26 cellular contexts compared by ENCODE assay signal in the genomic region with DNA sequence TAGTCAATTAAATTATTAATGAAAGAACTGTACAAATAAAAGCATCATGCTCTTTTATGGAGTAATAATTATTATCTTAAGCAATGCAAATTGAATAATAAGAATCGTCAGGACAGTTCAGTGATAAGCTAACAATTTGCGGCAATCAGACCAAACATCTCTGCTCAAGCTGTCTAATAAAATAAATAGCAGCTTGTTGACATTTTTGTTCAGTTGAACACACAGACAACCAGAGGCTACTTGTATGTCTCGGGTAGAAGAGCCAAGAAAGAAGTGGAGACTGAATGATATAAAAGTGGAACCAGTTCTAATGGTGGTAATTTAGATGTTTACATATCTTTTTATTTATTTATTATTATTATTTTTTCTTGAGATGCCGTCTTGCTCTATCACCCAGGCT. TPM values are rescaled to one million over a fixed set of nuclear protein-coding genes. Genes with fewer than 3 reads are reported as not detected.
A peak's percentile ranks its signal among the peaks of the same experiment; 100 is the strongest.
DNase-seq lines count a peak whose midpoint lies in the region; ATAC-seq, FAIRE-seq and TF ChIP-seq lines count a peak whose summit lies in the region.
"Had no signal": no experiment of that assay in that cellular context is flagged by ENCODE, and none has a peak within 500 bp of the region (broad histone marks: within the 10 kb centered on the region; RNA-seq: fewer than 3 reads in every experiment).

No MANE protein-coding gene starts in this region.

- no CpG with 5 or more reads among the region's 4 CpGs for WGBS in IMR-90 (ENCODE audit: extremely low coverage in 2 of 2, insufficient read length in 1 of 2), 2 experiments

- peaks cover 28 to 36% of the 10 kb centered on the region in 2 donors for H3K4me1 Mint-ChIP-seq in effector memory CD8-positive, alpha-beta T cell (ENCODE audit: low read depth in 2 of 2)

- DNase-seq in IMR-90 = no peak
- DNase-seq in LNCaP clone FGC (ENCODE audit: low read depth) = peak; percentile 65
- DNase-seq in colonic mucosa = no peak
- no peak for DNase-seq in SKM-1 treated with dmso at 0.1 percent for 144 hours (lab: John Stamatoyannopoulos, UW; ENCODE audit: unreplicated experiment)
- DNase-seq in effector memory CD8-positive, alpha-beta T cell = no peak
- DNase-seq: 8988T; ACHN; BE2C; C1 segment of cervical spinal cord; CD4-positive, alpha-beta memory T cell; CD4-positive, CD25-positive, alpha-beta regulatory T cell; CD8-positive, alpha-beta memory T cell; COR-L47; DMS 273 treated with DMSO at 0.1 percent for 48 hours; DMS153; DMS53; DMS79; DND-41; GDM1 had no signal

- peak overlapping the region; percentile 62; the same call in 1 of the 2 replicates for H2AK5ac ChIP-seq in IMR-90 (ENCODE audit: low read depth, low read length)

- no TSS peak for BruUV-seq in IMR-90 (replicated peaks; lab: Mats Ljungman, UMichigan)

- no peak overlapping the region for H3K4me3 Mint-ChIP-seq in effector memory CD8-positive, alpha-beta T cell
- H3K4me3 Mint-ChIP-seq: CD14-positive monocyte; CD4-positive, alpha-beta memory T cell; CD4-positive, CD25-positive, alpha-beta regulatory T cell; CD8-positive, alpha-beta memory T cell had no signal

- H2BK5ac ChIP-seq in IMR-90 (ENCODE audit: low read depth, low read length, poor library complexity, severe bottlenecking) = no peak overlapping the region

- H3K9ac ChIP-seq in IMR-90 (ENCODE audit: low read depth, low read length) = no peak overlapping the region
- no peak overlapping the region for H3K9ac ChIP-seq in colonic mucosa (ENCODE audit: low read depth in 2 of 2, low read length in 2 of 2)
- H3K9ac ChIP-seq: BLaER1 had no signal

- peaks cover 9% of the 10 kb centered on the region for H3K36me3 Mint-ChIP-seq in effector memory CD8-positive, alpha-beta T cell (ENCODE audit: insufficient read depth)

- H3K36me3 ChIP-seq in IMR-90 (ENCODE audit: control insufficient read depth, insufficient read depth, low read length) (0 out of 2 replicates have a peak, but pooled peaks cover 1% of the 10 kb centered on the region), colonic mucosa (no peaks in the 10 kb centered on the region)

- TF ChIP-seq CTCF in IMR-90 (conservative IDR thresholded peaks at IDR 0.05; ENCODE audit: low read depth, low read length) (no peak), LNCaP clone FGC (IDR thresholded peaks at IDR 0.05; ENCODE audit: control insufficient read depth, extremely low read depth, insufficient read depth) (no peak), colonic mucosa (IDR thresholded peaks at IDR 0.05) (no peak)

- H4K20me1 ChIP-seq in IMR-90 (ENCODE audit: insufficient read depth, low read length) = peaks cover 4% of the 10 kb centered on the region; the same call in 1 of the 2 replicates
- H4K20me1 ChIP-seq: BLaER1 had no signal

- H4K91ac ChIP-seq in IMR-90 (ENCODE audit: insufficient read depth, low read depth, low read length) = no peak overlapping the region

- H3K4me3 ChIP-seq in IMR-90 (ENCODE audit: insufficient read depth, low read depth, low read length) (no peak overlapping the region), LNCaP clone FGC (ENCODE audit: low read depth, low read length) (no peak overlapping the region), colonic mucosa (no peak overlapping the region)
- H3K4me3 ChIP-seq: BLaER1, GM12878 had no signal

- no peak overlapping the region for H3K18ac ChIP-seq in IMR-90 (ENCODE audit: low read depth, low read length)

- dilution Hi-C loops in IMR-90 (cut with HindIII; ENCODE audit: low sequenced_read_pairs, unreplicated experiment) = no loop called here

- no peak overlapping the region for H2BK20ac ChIP-seq in IMR-90 (ENCODE audit: low read depth, low read length)

- H3K27ac ChIP-seq in IMR-90 (ENCODE audit: insufficient read depth, low read length) (no peak overlapping the region), colonic mucosa (no peak overlapping the region)
- H3K27ac ChIP-seq: BLaER1 had no signal

- H3K23ac ChIP-seq in IMR-90 (ENCODE audit: low read depth, low read length) = no peak overlapping the region

- POLR2A ChIA-PET in IMR-90 (lab: Charles Lee; ENCODE audit: unreplicated experiment) = interaction anchor here (0.5 kb wide), 1 partner anchor 45 kb away, joined by 6 read pairs; no protein-coding TSS in a partner anchor

- H3K79me1 ChIP-seq in IMR-90 (ENCODE audit: low read depth in 1 of 2, low read length in 2 of 2) = peaks cover 5 to 24% of the 10 kb centered on the region in 2 experiments

- no peaks in the 10 kb centered on the region for H3K27me3 Mint-ChIP-seq in effector memory CD8-positive, alpha-beta T cell
- H3K27me3 Mint-ChIP-seq: CD4-positive, alpha-beta memory T cell; CD4-positive, CD25-positive, alpha-beta regulatory T cell; CD8-positive, alpha-beta memory T cell had no signal

- H4K8ac ChIP-seq in IMR-90 (ENCODE audit: low read depth in 2 of 2, low read length in 2 of 2) = no peak overlapping the region

- no peak overlapping the region for H4K5ac ChIP-seq in IMR-90 (ENCODE audit: low read depth, low read length)

- no peak overlapping the region for H2BK120ac ChIP-seq in IMR-90 (ENCODE audit: low read depth, low read length)

- no peak for ATAC-seq in IMR-90 (ENCODE audit: low read depth)
- no peak for ATAC-seq in effector memory CD8-positive, alpha-beta T cell (replicated peaks)
- ATAC-seq: GM12878 had no signal

- H3K56ac ChIP-seq in IMR-90 (ENCODE audit: extremely low read depth, insufficient read depth, low read length) = no peak overlapping the region

- no peak overlapping the region for H2AK9ac ChIP-seq in IMR-90 (replicated peaks; ENCODE audit: low read depth, low read length, poor library complexity)

- CTCF ChIA-PET in IMR-90 (lab: Yijun Ruan, JAX) = no interaction called here

- H2BK15ac ChIP-seq in IMR-90 (ENCODE audit: low read depth, low read length) = no peak overlapping the region

- peaks cover 2% of the 10 kb centered on the region for H3K4me1 ChIP-seq in IMR-90 (ENCODE audit: control insufficient read depth, insufficient read depth, low read length)
- H3K4me1 ChIP-seq in colonic mucosa = no peaks in the 10 kb centered on the region

- no peaks in the 10 kb centered on the region for H3K9me3 Mint-ChIP-seq in effector memory CD8-positive, alpha-beta T cell
- H3K9me3 Mint-ChIP-seq: CD4-positive, alpha-beta memory T cell; CD4-positive, CD25-positive, alpha-beta regulatory T cell; CD8-positive, alpha-beta memory T cell had no signal

- no peak overlapping the region for H3K4me2 ChIP-seq in IMR-90 (ENCODE audit: low read depth, low read length)
- H3K4me2 ChIP-seq: BLaER1 had no signal

- H3K9me3 ChIP-seq in IMR-90 (ENCODE audit: control insufficient read depth, insufficient read depth, low read length) (no peaks in the 10 kb centered on the region), colonic mucosa (no peaks in the 10 kb centered on the region)
- H3K9me3 ChIP-seq: BE2C had no signal

- H3K9me1 ChIP-seq in IMR-90 (ENCODE audit: insufficient read depth, low read length) = peaks cover 8% of the 10 kb centered on the region

- H3K27me3 ChIP-seq in IMR-90 (ENCODE audit: control insufficient read depth, insufficient read depth, low read length) = no peaks in the 10 kb centered on the region
- no peaks in the 10 kb centered on the region for H3K27me3 ChIP-seq in colonic mucosa
- H3K27me3 ChIP-seq: BE2C, BLaER1 had no signal

- H2AFZ ChIP-seq in IMR-90 (replicated peaks; ENCODE audit: low read length, poor library complexity) = no peak overlapping the region

- peak; percentile 72 for FAIRE-seq in endometrium (lab: Jason Lieb, UNC)
- FAIRE-seq: A204.1, GM12892, GM18507 had no signal

- H3K4ac ChIP-seq in IMR-90 (ENCODE audit: low read depth, low read length) = no peak overlapping the region

- intact Hi-C loops in IMR-90 (cut with micrococcal nuclease) = no loop called here
- intact Hi-C loops in colonic mucosa (cut with DNase I) = no loop called here

- TF ChIP-seq POLR2A in IMR-90 (IDR thresholded peaks at IDR 0.05; ENCODE audit: low read depth, low read length) = no peak

- no peak overlapping the region for H3K14ac ChIP-seq in IMR-90 (replicated peaks; ENCODE audit: low read depth, low read length)

- in situ Hi-C loops in IMR-90 (cut with MboI; ENCODE audit: low sequenced_read_pairs) = no loop called here

- no peak for TF ChIP-seq RAD21 in IMR-90 (IDR thresholded peaks at IDR 0.05; ENCODE audit: low read length)

- H3K27ac Mint-ChIP-seq in effector memory CD8-positive, alpha-beta T cell = peak overlapping the region in 1 of 2 donors; percentile 71
- H3K27ac Mint-ChIP-seq: CD14-positive monocyte had no signal

TF ChIP-seq in IMR-90, 13 proteins besides CTCF, POLR2A, EP300 and RAD21 (continues in another document):
- TF ChIP-seq MAZ (IDR thresholded peaks at IDR 0.05; ENCODE audit: borderline replicate concordance, low read depth, low read length) (no peak), MXI1 (IDR thresholded peaks at IDR 0.05; ENCODE audit: borderline replicate concordance, low read depth, low read length) (no peak), MAFK (IDR thresholded peaks at IDR 0.05; ENCODE audit: low read depth, low read length) (no peak), CEBPB (IDR thresholded peaks at IDR 0.05; ENCODE audit: low read depth, low read length) (no peak), RFX5 (IDR thresholded peaks at IDR 0.05; ENCODE audit: low read depth, low read length) (no peak), RCOR1 (IDR thresholded peaks at IDR 0.05; ENCODE audit: insufficient replicate concordance, low read length) (no peak), SMC3 (IDR thresholded peaks at IDR 0.05; ENCODE audit: low read depth, low read length) (no peak), BHLHE40 (IDR thresholded peaks at IDR 0.05; ENCODE audit: low read depth, low read length) (no peak), CHD1 (IDR thresholded peaks at IDR 0.05; ENCODE audit: low read depth, low read length) (no peak)
- TF ChIP-seq, protein P1, sequence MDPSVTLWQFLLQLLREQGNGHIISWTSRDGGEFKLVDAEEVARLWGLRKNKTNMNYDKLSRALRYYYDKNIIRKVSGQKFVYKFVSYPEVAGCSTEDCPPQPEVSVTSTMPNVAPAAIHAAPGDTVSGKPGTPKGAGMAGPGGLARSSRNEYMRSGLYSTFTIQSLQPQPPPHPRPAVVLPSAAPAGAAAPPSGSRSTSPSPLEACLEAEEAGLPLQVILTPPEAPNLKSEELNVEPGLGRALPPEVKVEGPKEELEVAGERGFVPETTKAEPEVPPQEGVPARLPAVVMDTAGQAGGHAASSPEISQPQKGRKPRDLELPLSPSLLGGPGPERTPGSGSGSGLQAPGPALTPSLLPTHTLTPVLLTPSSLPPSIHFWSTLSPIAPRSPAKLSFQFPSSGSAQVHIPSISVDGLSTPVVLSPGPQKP (IDR thresholded peaks at IDR 0.05; ENCODE audit: borderline replicate concordance, low read depth, low read length) = no peak

RNA-seq across cellular contexts. Expression of a gene that starts 57.4 kb away (rescaled TPM):
- 32.5 and 33.7 TPM in 2 replicates for total RNA-seq in IMR-90 (2012; rRNA removed)
- polyA plus RNA-seq in IMR-90 (2012; rRNA removed) = 22.6 and 23.5 TPM in 2 replicates
- 13.7 and 16.8 TPM in 2 replicates for polyA plus RNA-seq in IMR-90 (2012; cell fraction: cytosol; rRNA removed)
- 13.3 and 17.3 TPM in 2 replicates for polyA plus RNA-seq in IMR-90 (2012; cell fraction: nucleus; rRNA removed; ENCODE audit: low replicate concordance)
- total RNA-seq in colonic mucosa = 10 to 100 TPM; 46.8 to 72.6 TPM
